14 cellular contexts compared by ENCODE assay signal in the genomic region with DNA sequence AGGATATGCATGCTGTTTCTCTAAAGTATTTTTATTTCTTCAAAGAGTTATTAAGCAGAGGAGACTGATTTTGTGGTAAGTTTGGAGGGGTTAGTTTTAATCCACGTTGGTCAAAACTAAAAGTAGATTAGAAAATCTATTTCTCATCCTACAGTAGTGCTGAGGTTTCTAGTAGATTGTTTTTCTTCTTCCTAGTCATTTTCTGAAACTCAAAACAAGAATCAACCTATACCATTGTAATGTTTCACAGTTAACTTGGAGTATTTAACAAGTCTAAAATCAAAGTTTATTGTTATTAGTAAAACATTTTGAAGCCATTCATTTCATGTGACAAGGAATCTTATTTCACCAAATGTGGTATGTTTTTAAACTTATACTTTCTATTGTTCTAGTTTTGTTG. TPM values are rescaled to one million over a fixed set of nuclear protein-coding genes. Genes with fewer than 3 reads are reported as not detected.
DNase-seq lines count a peak whose midpoint lies in the region; ATAC-seq and TF ChIP-seq lines count a peak whose summit lies in the region.
"Had no signal": no experiment of that assay in that cellular context is flagged by ENCODE, and none has a peak within 500 bp of the region (broad histone marks: within the 10 kb centered on the region; RNA-seq: fewer than 3 reads in every experiment).

No MANE protein-coding gene starts in this region.

- H3K4ac ChIP-seq in neuronal stem cell (ENCODE audit: low read length), result no peak overlapping the region

- H4K91ac ChIP-seq in neuronal stem cell (ENCODE audit: low read depth, low read length, poor library complexity), result no peak overlapping the region

- H3K9me3 ChIP-seq in osteoblast (ENCODE audit: low read depth, low read length) (no peaks in the 10 kb centered on the region), neuronal stem cell (replicated peaks in 1 of 2; ENCODE audit: control insufficient read depth in 2 of 2, insufficient read depth in 1 of 2, low read depth in 1 of 2, low read length in 2 of 2) (no peaks in the 10 kb centered on the region)
- H3K9me3 ChIP-seq: BLaER1 treated with 17β-estradiol and CSF1 and Interleukin-3, amounts not matched to agents 10 nM and 100 nM had no signal

- H3K18ac ChIP-seq in neuronal stem cell (ENCODE audit: low read length), result no peak overlapping the region

- no peak overlapping the region for H4K8ac ChIP-seq in neuronal stem cell (ENCODE audit: low read depth, low read length)

- no peak overlapping the region for H3K23ac ChIP-seq in neuronal stem cell (ENCODE audit: low read depth, low read length, poor library complexity)

- H3K36me3 ChIP-seq in osteoblast (ENCODE audit: insufficient read depth, low read length) (peaks cover 22% of the 10 kb centered on the region), neuronal stem cell (replicated peaks in 1 of 2; ENCODE audit: control insufficient read depth in 2 of 2, insufficient read depth in 2 of 2, low read length in 2 of 2) (peaks cover 3 to 75% of the 10 kb centered on the region in 2 donors)

- H2AK5ac ChIP-seq in neuronal stem cell (ENCODE audit: low read depth, low read length), result no peak overlapping the region

- H3K14ac ChIP-seq in neuronal stem cell (ENCODE audit: low read length), result no peak overlapping the region

- H3K27me3 ChIP-seq in osteoblast (ENCODE audit: insufficient read depth, low read length) (no peaks in the 10 kb centered on the region), neuronal stem cell (ENCODE audit: control insufficient read depth in 3 of 3, insufficient read depth in 3 of 3, low read depth in 1 of 3, low read length in 3 of 3) (no peaks in the 10 kb centered on the region)
- H3K27me3 ChIP-seq: BLaER1 treated with 17β-estradiol and CSF1 and Interleukin-3, amounts not matched to agents 10 nM and 100 nM had no signal

- no peaks in the 10 kb centered on the region for H3K9me3 Mint-ChIP-seq in activated T-cell treated with anti-CD3 and anti-CD28 coated beads, Interleukin-2, amount 50 U/mL, for 24 hours
- no peaks in the 10 kb centered on the region for H3K9me3 Mint-ChIP-seq in activated T-cell treated with anti-CD3 and anti-CD28 coated beads, Interleukin-2, amount 50 U/mL, for 4 hours
- H3K9me3 Mint-ChIP-seq in HFFc6, result no peaks in the 10 kb centered on the region
- H3K9me3 Mint-ChIP-seq: CD4-positive, alpha-beta memory T cell had no signal

- peaks cover 66% of the 10 kb centered on the region for H3K36me3 Mint-ChIP-seq in activated T-cell treated with anti-CD3 and anti-CD28 coated beads, Interleukin-2, amount 50 U/mL, for 24 hours (ENCODE audit: low read depth)
- peaks cover 23% of the 10 kb centered on the region for H3K36me3 Mint-ChIP-seq in activated T-cell treated with anti-CD3 and anti-CD28 coated beads, Interleukin-2, amount 50 U/mL, for 4 hours (ENCODE audit: insufficient read depth)
- H3K36me3 Mint-ChIP-seq in HFFc6 (ENCODE audit: low read depth), result peaks cover 12% of the 10 kb centered on the region; the same call in 1 of the 2 replicates

- no peaks in the 10 kb centered on the region for H3K79me1 ChIP-seq in neuronal stem cell (ENCODE audit: low read depth, low read length)

- no peak for ATAC-seq in activated T-cell treated with anti-CD3 and anti-CD28 coated beads, Interleukin-2, amount 50 U/mL, for 4 hours
- no peak for ATAC-seq in HG02588 (IDR thresholded peaks at IDR 0.05; ENCODE audit: unreplicated experiment)

- no peak overlapping the region for H3K9ac ChIP-seq in neuronal stem cell (ENCODE audit: low read depth, low read length, poor library complexity)
- H3K9ac ChIP-seq: BLaER1 treated with 17β-estradiol and CSF1 and Interleukin-3, amounts not matched to agents 10 nM and 100 nM had no signal

- no peak overlapping the region for H3K4me3 Mint-ChIP-seq in activated T-cell treated with anti-CD3 and anti-CD28 coated beads, Interleukin-2, amount 50 U/mL, for 24 hours
- H3K4me3 Mint-ChIP-seq in activated T-cell treated with anti-CD3 and anti-CD28 coated beads, Interleukin-2, amount 50 U/mL, for 4 hours, result no peak overlapping the region
- no peak overlapping the region for H3K4me3 Mint-ChIP-seq in HFFc6
- H3K4me3 Mint-ChIP-seq: CD4-positive, alpha-beta memory T cell had no signal

- H3K4me3 ChIP-seq in osteoblast (ENCODE audit: insufficient read depth, low read length), result no peak overlapping the region
- no peak overlapping the region for H3K4me3 ChIP-seq in neuronal stem cell (ENCODE audit: low read length in 2 of 2)
- H3K4me3 ChIP-seq: BLaER1 treated with 17β-estradiol and CSF1 and Interleukin-3, amounts not matched to agents 10 nM and 100 nM had no signal

- H2AFZ ChIP-seq in osteoblast (ENCODE audit: low read length), result no peak overlapping the region
- H2AFZ ChIP-seq in neuronal stem cell (ENCODE audit: low read length), result no peak overlapping the region

- TF ChIP-seq CTCF in HFFc6 (IDR thresholded peaks at IDR 0.05) (no peak), osteoblast (IDR thresholded peaks at IDR 0.05; ENCODE audit: extremely low read depth, low read depth, low read length) (no peak)

- H4K20me1 ChIP-seq in osteoblast (ENCODE audit: insufficient read depth, low read length), result peaks cover 19% of the 10 kb centered on the region

- H3K27ac ChIP-seq in osteoblast (ENCODE audit: low read depth, low read length), result peak overlapping the region; percentile 27
- H3K27ac ChIP-seq in neuronal stem cell (replicated peaks; ENCODE audit: low read length), result no peak overlapping the region
- H3K27ac ChIP-seq: BLaER1 treated with 17β-estradiol and CSF1 and Interleukin-3, amounts not matched to agents 10 nM and 100 nM had no signal

- H3K79me2 ChIP-seq in osteoblast (ENCODE audit: insufficient read depth, low read length), result peaks cover 43% of the 10 kb centered on the region

- H2BK15ac ChIP-seq in neuronal stem cell (ENCODE audit: low read length), result no peak overlapping the region

- H3K4me2 ChIP-seq in osteoblast (ENCODE audit: insufficient read depth, low read length) (no peak overlapping the region), neuronal stem cell (ENCODE audit: insufficient read depth, low read length, poor library complexity, severe bottlenecking) (no peak overlapping the region)
- H3K4me2 ChIP-seq: BLaER1 treated with 17β-estradiol and CSF1 and Interleukin-3, amounts not matched to agents 10 nM and 100 nM had no signal

- peaks cover 19% of the 10 kb centered on the region for H3K4me1 Mint-ChIP-seq in activated T-cell treated with anti-CD3 and anti-CD28 coated beads, Interleukin-2, amount 50 U/mL, for 24 hours (ENCODE audit: low read depth)
- H3K4me1 Mint-ChIP-seq in activated T-cell treated with anti-CD3 and anti-CD28 coated beads, Interleukin-2, amount 50 U/mL, for 4 hours (ENCODE audit: low read depth), result peaks cover 5% of the 10 kb centered on the region
- peaks cover 22% of the 10 kb centered on the region for H3K4me1 Mint-ChIP-seq in HFFc6 (ENCODE audit: low read depth)

- no peaks in the 10 kb centered on the region for H3K27me3 Mint-ChIP-seq in activated T-cell treated with anti-CD3 and anti-CD28 coated beads, Interleukin-2, amount 50 U/mL, for 24 hours
- no peaks in the 10 kb centered on the region for H3K27me3 Mint-ChIP-seq in activated T-cell treated with anti-CD3 and anti-CD28 coated beads, Interleukin-2, amount 50 U/mL, for 4 hours (ENCODE audit: low read depth)
- H3K27me3 Mint-ChIP-seq in HFFc6 (ENCODE audit: insufficient read depth), result no peaks in the 10 kb centered on the region
- H3K27me3 Mint-ChIP-seq: CD4-positive, alpha-beta memory T cell had no signal

- no CpG with 5 or more reads among the region's 1 CpG for WGBS in neuronal stem cell (ENCODE audit: extremely low coverage in 2 of 2, insufficient read length in 2 of 2, insufficient replicate concordance in 1 of 2), 2 donors

- H3K27ac Mint-ChIP-seq in activated T-cell treated with anti-CD3 and anti-CD28 coated beads, Interleukin-2, amount 50 U/mL, for 24 hours, result peak overlapping the region; percentile 35
- peak overlapping the region; percentile 46; the same call in 1 of the 2 replicates for H3K27ac Mint-ChIP-seq in HFFc6

- DNase-seq in activated T-cell treated with anti-CD3 and anti-CD28 coated beads, Interleukin-2, amount 50 U/mL, for 24 hours, result no peak
- no peak for DNase-seq in activated T-cell treated with anti-CD3 and anti-CD28 coated beads, Interleukin-2, amount 50 U/mL, for 4 hours
- DNase-seq in HFFc6 (no peak), osteoblast (ENCODE audit: insufficient read length, low spot score, missing footprints) (no peak), Kasumi-1 (lab: John Stamatoyannopoulos, UW) (no peak), neuronal stem cell (ENCODE audit: low spot score) (no peak)
- DNase-seq: ACHN; CD4-positive, alpha-beta memory T cell; COR-L47; DMS153; DMS79 treated with DMSO at 0.1 percent for 48 hours; GDM1 had no signal

- H2BK5ac ChIP-seq in neuronal stem cell (ENCODE audit: low read length), result no peak overlapping the region

- no peak overlapping the region for H2BK12ac ChIP-seq in neuronal stem cell (ENCODE audit: low read length)

- H2BK120ac ChIP-seq in neuronal stem cell (ENCODE audit: low read depth, low read length), result no peak overlapping the region

- H3K4me1 ChIP-seq in osteoblast (ENCODE audit: insufficient read depth, low read length) (peaks cover 4% of the 10 kb centered on the region), neuronal stem cell (ENCODE audit: control insufficient read depth in 2 of 2, insufficient read depth in 1 of 2, low read depth in 1 of 2, low read length in 2 of 2) (no peaks in the 10 kb centered on the region)
- H3K4me1 ChIP-seq: BLaER1 treated with 17β-estradiol and CSF1 and Interleukin-3, amounts not matched to agents 10 nM and 100 nM had no signal

RNA-seq across cellular contexts. Expression of gene RBM6, which starts 57.9 kb away (rescaled TPM):
- 10 to 100 TPM; 62.4 to 74.2 (median 65.9) TPM for total RNA-seq in activated T-cell treated with anti-CD3 and anti-CD28 coated beads, Interleukin-2, amount 50 U/mL, for 4 hours
- total RNA-seq in HFFc6 (2021; fragmentation: NEBNext Ultra II Directional; extraction: Animal tissue kit (Norgen Biotek cat#: 25700)), result 10 to 100 TPM; 32.5 to 41.6 (median 34.5) TPM
- total RNA-seq in osteoblast, result 50.7 and 55.1 TPM in 2 replicates
- 86.7 TPM for polyA plus RNA-seq in neuronal stem cell (2013, experiment 1 of 2)
- polyA plus RNA-seq in neuronal stem cell (2013, experiment 2 of 2), result 85.7 TPM
